8 cellular contexts compared by ENCODE assay signal in the genomic region with DNA sequence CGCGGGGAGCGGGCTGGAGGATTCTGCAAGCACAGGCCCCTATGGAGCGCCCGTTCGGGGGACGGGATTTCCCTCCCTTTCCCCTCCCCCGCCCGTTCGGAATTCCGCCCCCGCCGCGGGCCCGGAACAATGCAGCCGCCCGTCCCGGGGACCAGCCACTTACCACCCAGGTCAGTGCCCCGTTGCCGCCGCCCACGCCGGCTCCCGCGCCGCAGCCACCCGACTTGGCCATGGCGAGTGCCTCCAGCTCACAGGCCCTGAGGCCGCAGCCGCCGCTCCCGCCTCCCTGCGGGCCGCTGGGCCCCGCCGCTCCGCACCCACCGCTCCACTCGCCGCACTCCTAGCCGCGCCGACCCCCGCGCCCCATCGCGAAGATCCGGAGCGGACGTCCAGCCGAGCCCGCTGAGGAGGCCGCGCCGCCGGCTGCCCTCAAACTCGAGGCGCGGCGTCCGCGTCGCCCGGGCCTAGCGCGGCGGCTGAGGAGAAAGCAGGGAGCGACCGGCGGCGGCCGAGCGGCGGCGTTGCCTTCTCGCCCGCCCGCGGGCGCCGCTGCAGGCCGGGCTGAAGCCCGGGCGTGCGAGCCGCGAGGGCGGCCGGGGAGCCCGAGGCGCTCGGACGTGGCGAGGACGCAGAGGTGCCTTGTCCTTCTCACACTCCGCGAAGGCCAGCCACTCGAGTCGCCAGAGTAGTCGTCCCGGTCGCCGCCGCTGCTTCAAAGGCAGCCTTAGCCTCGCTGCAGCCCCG. TPM values are rescaled to one million over a fixed set of nuclear protein-coding genes. Genes with fewer than 3 reads are reported as not detected.
DNase-seq lines count a peak whose midpoint lies in the region; ATAC-seq and TF ChIP-seq lines count a peak whose summit lies in the region.

No MANE protein-coding gene starts in this region.

- peak overlapping the region; percentile 95 for H3K9ac ChIP-seq in adipocyte (ENCODE audit: low read length)

- TF ChIP-seq CTCF in 22Rv1 (IDR thresholded peaks at IDR 0.05) (0 out of 2 replicates have a peak, but pooled peaks have one; percentile 10), left ventricle myocardium inferior (IDR thresholded peaks at IDR 0.05; ENCODE audit: borderline replicate concordance) (no peak), prostate gland (IDR thresholded peaks at IDR 0.05) (no peak)

- H3K9me3 ChIP-seq in adipocyte (ENCODE audit: control insufficient read depth, low read length) (no peaks in the 10 kb centered on the region), left ventricle myocardium inferior (replicated peaks) (no peaks in the 10 kb centered on the region), prostate gland (no peaks in the 10 kb centered on the region)

- H3K4me3 ChIP-seq in adipocyte (ENCODE audit: low read length), result peak overlapping the region; percentile 87
- peak overlapping the region; percentile 84 for H3K4me3 ChIP-seq in left ventricle myocardium inferior
- peak overlapping the region; percentile 80 to 85 for H3K4me3 ChIP-seq in prostate gland
- H3K4me3 ChIP-seq in urinary bladder (ENCODE audit: low read depth, low read length), result peak overlapping the region; percentile 91

- peak; percentile 34 for ATAC-seq in GM18517 (IDR thresholded peaks at IDR 0.05; ENCODE audit: unreplicated experiment)
- peak; percentile 27 for ATAC-seq in HG03039 (IDR thresholded peaks at IDR 0.05; ENCODE audit: unreplicated experiment)
- peak; percentile 42 for ATAC-seq in SK-N-SH treated with all-trans-retinoic acid at 6 μM for 48 hours

- H3K4me1 ChIP-seq in adipocyte (ENCODE audit: control insufficient read depth, insufficient read depth, low read length) (peaks cover 20% of the 10 kb centered on the region), left ventricle myocardium inferior (peaks cover 61% of the 10 kb centered on the region), prostate gland (replicated peaks) (no peaks in the 10 kb centered on the region), urinary bladder (ENCODE audit: insufficient read depth) (no peaks in the 10 kb centered on the region)

- no peaks in the 10 kb centered on the region for H3K36me3 ChIP-seq in adipocyte (ENCODE audit: control insufficient read depth, insufficient read depth, low read length, severe bottlenecking)
- no peaks in the 10 kb centered on the region for H3K36me3 ChIP-seq in left ventricle myocardium inferior
- no peaks in the 10 kb centered on the region for H3K36me3 ChIP-seq in prostate gland
- H3K36me3 ChIP-seq in urinary bladder (ENCODE audit: insufficient read depth), result no peaks in the 10 kb centered on the region

- H3K27me3 ChIP-seq in adipocyte (replicated peaks; ENCODE audit: control insufficient read depth, insufficient read depth, low read length) (no peaks in the 10 kb centered on the region), left ventricle myocardium inferior (ENCODE audit: low read depth) (no peaks in the 10 kb centered on the region), prostate gland (replicated peaks; ENCODE audit: insufficient read depth) (no peaks in the 10 kb centered on the region)

- TF ChIP-seq POLR2A in prostate gland (IDR thresholded peaks at IDR 0.05), result peak; percentile 45

- under 1% methylated on average over 74 of the region's 106 CpGs for WGBS in prostate gland
- under 1% methylated on average over 106 of the region's 106 CpGs for WGBS in urinary bladder

- intact Hi-C loops in left ventricle myocardium inferior (cut with micrococcal nuclease), result no loop called here
- intact Hi-C loops in prostate gland (cut with DNase I), result loop anchor here (2.0 kb wide), 1 partner anchor 119 kb away; a partner anchor contains a TSS

- H3K27ac ChIP-seq in 22Rv1, result peak overlapping the region; percentile 93
- peak overlapping the region; percentile 98 for H3K27ac ChIP-seq in left ventricle myocardium inferior (replicated peaks)
- H3K27ac ChIP-seq in prostate gland, result peak overlapping the region; percentile 96 to 97
- peak overlapping the region; percentile 96 for H3K27ac ChIP-seq in urinary bladder (ENCODE audit: low read depth)

- DNase-seq in adipocyte (ENCODE audit: low read depth), result peak; percentile 79
- DNase-seq in left ventricle myocardium inferior, result peak; percentile 73
- DNase-seq in prostate gland (ENCODE audit: low spot score), result peak; percentile 67

TF ChIP-seq in SK-N-SH treated with all-trans-retinoic acid at 6 μM for 48 hours, 23 proteins besides CTCF, POLR2A, EP300 and RAD21:
- TF ChIP-seq ZNF70 (CRISPR knock-in tag; IDR thresholded peaks at IDR 0.05) (no peak), ZC3H10 (CRISPR knock-in tag; IDR thresholded peaks at IDR 0.05) (no peak), RARB (CRISPR knock-in tag; IDR thresholded peaks at IDR 0.05) (no peak), TOX (CRISPR knock-in tag; IDR thresholded peaks at IDR 0.05; ENCODE audit: borderline replicate concordance) (no peak), ARNTL (CRISPR knock-in tag; IDR thresholded peaks at IDR 0.05; ENCODE audit: borderline replicate concordance, low read depth) (no peak), PPARA (CRISPR knock-in tag; IDR thresholded peaks at IDR 0.05; ENCODE audit: borderline replicate concordance) (no peak), OSR1 (CRISPR knock-in tag; IDR thresholded peaks at IDR 0.05) (no peak), ZNF565 (CRISPR knock-in tag; conservative IDR thresholded peaks at IDR 0.05; ENCODE audit: low read depth) (no peak), BACH2 (CRISPR knock-in tag; IDR thresholded peaks at IDR 0.05; ENCODE audit: borderline replicate concordance) (no peak), CSDC2 (CRISPR knock-in tag; IDR thresholded peaks at IDR 0.05) (no peak), ESRRG (CRISPR knock-in tag; IDR thresholded peaks at IDR 0.05) (no peak), ZFP3 (CRISPR knock-in tag; IDR thresholded peaks at IDR 0.05) (no peak), ISL1 (CRISPR knock-in tag; IDR thresholded peaks at IDR 0.05) (no peak)
- TF ChIP-seq, protein P1, sequence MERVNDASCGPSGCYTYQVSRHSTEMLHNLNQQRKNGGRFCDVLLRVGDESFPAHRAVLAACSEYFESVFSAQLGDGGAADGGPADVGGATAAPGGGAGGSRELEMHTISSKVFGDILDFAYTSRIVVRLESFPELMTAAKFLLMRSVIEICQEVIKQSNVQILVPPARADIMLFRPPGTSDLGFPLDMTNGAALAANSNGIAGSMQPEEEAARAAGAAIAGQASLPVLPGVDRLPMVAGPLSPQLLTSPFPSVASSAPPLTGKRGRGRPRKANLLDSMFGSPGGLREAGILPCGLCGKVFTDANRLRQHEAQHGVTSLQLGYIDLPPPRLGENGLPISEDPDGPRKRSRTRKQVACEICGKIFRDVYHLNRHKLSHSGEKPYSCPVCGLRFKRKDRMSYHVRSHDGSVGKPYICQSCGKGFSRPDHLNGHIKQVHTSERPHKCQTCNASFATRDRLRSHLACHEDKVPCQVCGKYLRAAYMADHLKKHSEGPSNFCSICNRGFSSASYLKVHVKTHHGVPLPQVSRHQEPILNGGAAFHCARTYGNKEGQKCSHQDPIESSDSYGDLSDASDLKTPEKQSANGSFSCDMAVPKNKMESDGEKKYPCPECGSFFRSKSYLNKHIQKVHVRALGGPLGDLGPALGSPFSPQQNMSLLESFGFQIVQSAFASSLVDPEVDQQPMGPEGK (CRISPR knock-in tag; IDR thresholded peaks at IDR 0.05; ENCODE audit: borderline replicate concordance), result no peak
- TF ChIP-seq, protein P2, sequence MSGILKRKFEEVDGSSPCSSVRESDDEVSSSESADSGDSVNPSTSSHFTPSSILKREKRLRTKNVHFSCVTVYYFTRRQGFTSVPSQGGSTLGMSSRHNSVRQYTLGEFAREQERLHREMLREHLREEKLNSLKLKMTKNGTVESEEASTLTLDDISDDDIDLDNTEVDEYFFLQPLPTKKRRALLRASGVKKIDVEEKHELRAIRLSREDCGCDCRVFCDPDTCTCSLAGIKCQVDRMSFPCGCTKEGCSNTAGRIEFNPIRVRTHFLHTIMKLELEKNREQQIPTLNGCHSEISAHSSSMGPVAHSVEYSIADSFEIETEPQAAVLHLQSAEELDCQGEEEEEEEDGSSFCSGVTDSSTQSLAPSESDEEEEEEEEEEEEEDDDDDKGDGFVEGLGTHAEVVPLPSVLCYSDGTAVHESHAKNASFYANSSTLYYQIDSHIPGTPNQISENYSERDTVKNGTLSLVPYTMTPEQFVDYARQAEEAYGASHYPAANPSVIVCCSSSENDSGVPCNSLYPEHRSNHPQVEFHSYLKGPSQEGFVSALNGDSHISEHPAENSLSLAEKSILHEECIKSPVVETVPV (CRISPR knock-in tag; IDR thresholded peaks at IDR 0.05), result no peak

RNA-seq across cellular contexts. Expression of a gene that starts 0.5 kb away (rescaled TPM):
- 101 TPM for total RNA-seq in left ventricle myocardium inferior
- total RNA-seq in prostate gland, result 100 to 1,000 TPM in 1 of 2 donors, 10 to 100 TPM in 1; 85.3 to 109 TPM
- total RNA-seq in urinary bladder, result 325 TPM
- 73.8 TPM for polyA plus RNA-seq in urinary bladder

Comparison
In these comparisons a context has a peak if more than half of its experiments do, and no peak if none do; other contexts are left out.
1. Peak in every context shown above with its lines: DNase-seq, ATAC-seq, H3K4me3 ChIP-seq and H3K27ac ChIP-seq.